In genomic region chr2:2014251-2014761, GRCh38 we compare ENCODE assay signal across 12 cellular contexts.
DNase-seq lines count a peak whose midpoint lies in the region; ATAC-seq, FAIRE-seq and TF ChIP-seq lines count a peak whose summit lies in the region.
"Had no signal": no experiment of that assay in that cellular context is flagged by ENCODE, and none has a peak within 500 bp of the region (broad histone marks: within the 10 kb centered on the region; RNA-seq: fewer than 3 reads in every experiment).

No MANE protein-coding gene starts in this region.

- peaks cover 45% of the 10 kb centered on the region for H3K4me1 Mint-ChIP-seq in chondrocyte (ENCODE audit: low read depth)
- no peaks in the 10 kb centered on the region for H3K4me1 Mint-ChIP-seq in activated CD8-positive, alpha-beta memory T cell treated with anti-CD3 and anti-CD28 coated beads, Interleukin-2, amount 10 ng/mL, durations not matched to agents 7 days and 5 days

- H3K36me3 Mint-ChIP-seq in chondrocyte (ENCODE audit: low read depth): no peaks in the 10 kb centered on the region
- H3K36me3 Mint-ChIP-seq in activated CD8-positive, alpha-beta memory T cell treated with anti-CD3 and anti-CD28 coated beads, Interleukin-2, amount 10 ng/mL, durations not matched to agents 7 days and 5 days: no peaks in the 10 kb centered on the region

- no peak for FAIRE-seq in small intestine (lab: Jason Lieb, UNC)
- FAIRE-seq: A204.1 had no signal

- peak; percentile 47 for DNase-seq in NCI-H2171 treated with DMSO at 0.1 percent for 48 hours (lab: John Stamatoyannopoulos, UW)
- DNase-seq in NCI-H2171 (lab: John Stamatoyannopoulos, UW): no peak
- no peak for DNase-seq in chondrocyte (ENCODE audit: low spot score)
- DNase-seq in thoracic aorta (ENCODE audit: low spot score): peak; percentile 25
- no peak for DNase-seq in small intestine
- DNase-seq in activated CD8-positive, alpha-beta memory T cell treated with anti-CD3 and anti-CD28 coated beads, Interleukin-2, amount 10 ng/mL, durations not matched to agents 7 days and 5 days: no peak
- DNase-seq in NCI-H748 treated with DMSO at 0.1 percent for 48 hours (lab: John Stamatoyannopoulos, UW): no peak
- DNase-seq: activated CD4-positive, CD25-positive, alpha-beta regulatory T cell; activated naive CD4-positive, alpha-beta T cell treated with Interleukin-2 at 50 U/mL for 16 hours; GDM1 had no signal

- no peak for TF ChIP-seq CTCF in chondrocyte (IDR thresholded peaks at IDR 0.05)
- TF ChIP-seq CTCF in thoracic aorta (IDR thresholded peaks at IDR 0.05): no peak

- peak; percentile 60 for ATAC-seq in thoracic aorta (ENCODE audit: insufficient number of reproducible peaks, low FRiP score, low read depth)
- ATAC-seq in activated CD8-positive, alpha-beta memory T cell treated with anti-CD3 and anti-CD28 coated beads, Interleukin-2, amount 10 ng/mL, durations not matched to agents 7 days and 5 days: no peak

- H3K27ac Mint-ChIP-seq in chondrocyte (ENCODE audit: unreplicated experiment): peak overlapping the region; percentile 82
- no peak overlapping the region for H3K27ac Mint-ChIP-seq in activated CD8-positive, alpha-beta memory T cell treated with anti-CD3 and anti-CD28 coated beads, Interleukin-2, amount 10 ng/mL, durations not matched to agents 7 days and 5 days

- peaks cover 5% of the 10 kb centered on the region for H3K9me3 Mint-ChIP-seq in chondrocyte (ENCODE audit: low read depth)
- no peaks in the 10 kb centered on the region for H3K9me3 Mint-ChIP-seq in activated CD8-positive, alpha-beta memory T cell treated with anti-CD3 and anti-CD28 coated beads, Interleukin-2, amount 10 ng/mL, durations not matched to agents 7 days and 5 days (ENCODE audit: low read depth)

- H3K27me3 ChIP-seq in layer of hippocampus (ENCODE audit: control insufficient read depth, insufficient read depth, low read length): no peaks in the 10 kb centered on the region
- H3K27me3 ChIP-seq in thoracic aorta (replicated peaks; ENCODE audit: insufficient read depth): no peaks in the 10 kb centered on the region
- no peaks in the 10 kb centered on the region for H3K27me3 ChIP-seq in small intestine (ENCODE audit: control insufficient read depth in 2 of 2, insufficient read depth in 2 of 2, low read length in 2 of 2)

- H3K4me1 ChIP-seq in thoracic aorta (ENCODE audit: control insufficient read depth in 1 of 2, low read depth in 2 of 2): peaks cover 0 to 18% of the 10 kb centered on the region in 2 donors
- H3K4me1 ChIP-seq in small intestine (ENCODE audit: control insufficient read depth in 2 of 2, insufficient read depth in 1 of 2, low read depth in 1 of 2, low read length in 1 of 2): no peaks in the 10 kb centered on the region

- H3K36me3 ChIP-seq in thoracic aorta: no peaks in the 10 kb centered on the region
- H3K36me3 ChIP-seq in small intestine (ENCODE audit: control insufficient read depth in 2 of 2, insufficient read depth in 2 of 2, low read length in 2 of 2): no peaks in the 10 kb centered on the region

- H3K27ac ChIP-seq in layer of hippocampus (ENCODE audit: low read depth, low read length) (peak overlapping the region; percentile 82), thoracic aorta (peak overlapping the region in 1 of 2 donors; percentile 9), small intestine (ENCODE audit: low read depth in 1 of 2, low read length in 1 of 2) (no peak overlapping the region)

- H3K27me3 Mint-ChIP-seq in chondrocyte (ENCODE audit: low read depth): no peaks in the 10 kb centered on the region
- no peaks in the 10 kb centered on the region for H3K27me3 Mint-ChIP-seq in activated CD8-positive, alpha-beta memory T cell treated with anti-CD3 and anti-CD28 coated beads, Interleukin-2, amount 10 ng/mL, durations not matched to agents 7 days and 5 days

- H3K9me3 ChIP-seq in thoracic aorta: no peaks in the 10 kb centered on the region
- H3K9me3 ChIP-seq in small intestine (ENCODE audit: control insufficient read depth, low read depth): no peaks in the 10 kb centered on the region

- CTCF ChIA-PET in activated CD8-positive, alpha-beta memory T cell treated with anti-CD3 and anti-CD28 coated beads, Interleukin-2, amount 10 ng/mL, durations not matched to agents 7 days and 5 days (lab: Charles Lee): no interaction called here

- H3K4me3 ChIP-seq in thoracic aorta (peak overlapping the region; percentile 28), small intestine (ENCODE audit: low read depth in 1 of 2, low read length in 2 of 2) (no peak overlapping the region)

- H3K4me3 Mint-ChIP-seq in chondrocyte (ENCODE audit: unreplicated experiment): no peak overlapping the region
- H3K4me3 Mint-ChIP-seq in activated CD8-positive, alpha-beta memory T cell treated with anti-CD3 and anti-CD28 coated beads, Interleukin-2, amount 10 ng/mL, durations not matched to agents 7 days and 5 days: no peak overlapping the region

- WGBS in small intestine, 3 donors: 54 to 63% (median 59%) methylated on average over 9 of the region's 9 CpGs

Comparison
In these comparisons a context has a peak if more than half of its experiments do, and no peak if none do; other contexts are left out.
1. DNase-seq: peak in NCI-H2171 treated with DMSO at 0.1 percent for 48 hours (single experiment) and thoracic aorta (single experiment); none in NCI-H2171 (single experiment), chondrocyte (single experiment), small intestine (single experiment), activated CD8-positive, alpha-beta memory T cell treated with anti-CD3 and anti-CD28 coated beads, Interleukin-2, amount 10 ng/mL, durations not matched to agents 7 days and 5 days (single experiment) and NCI-H748 treated with DMSO at 0.1 percent for 48 hours (single experiment).